Comparison of ENCODE assay signal across 1 cellular context in the genomic region with DNA sequence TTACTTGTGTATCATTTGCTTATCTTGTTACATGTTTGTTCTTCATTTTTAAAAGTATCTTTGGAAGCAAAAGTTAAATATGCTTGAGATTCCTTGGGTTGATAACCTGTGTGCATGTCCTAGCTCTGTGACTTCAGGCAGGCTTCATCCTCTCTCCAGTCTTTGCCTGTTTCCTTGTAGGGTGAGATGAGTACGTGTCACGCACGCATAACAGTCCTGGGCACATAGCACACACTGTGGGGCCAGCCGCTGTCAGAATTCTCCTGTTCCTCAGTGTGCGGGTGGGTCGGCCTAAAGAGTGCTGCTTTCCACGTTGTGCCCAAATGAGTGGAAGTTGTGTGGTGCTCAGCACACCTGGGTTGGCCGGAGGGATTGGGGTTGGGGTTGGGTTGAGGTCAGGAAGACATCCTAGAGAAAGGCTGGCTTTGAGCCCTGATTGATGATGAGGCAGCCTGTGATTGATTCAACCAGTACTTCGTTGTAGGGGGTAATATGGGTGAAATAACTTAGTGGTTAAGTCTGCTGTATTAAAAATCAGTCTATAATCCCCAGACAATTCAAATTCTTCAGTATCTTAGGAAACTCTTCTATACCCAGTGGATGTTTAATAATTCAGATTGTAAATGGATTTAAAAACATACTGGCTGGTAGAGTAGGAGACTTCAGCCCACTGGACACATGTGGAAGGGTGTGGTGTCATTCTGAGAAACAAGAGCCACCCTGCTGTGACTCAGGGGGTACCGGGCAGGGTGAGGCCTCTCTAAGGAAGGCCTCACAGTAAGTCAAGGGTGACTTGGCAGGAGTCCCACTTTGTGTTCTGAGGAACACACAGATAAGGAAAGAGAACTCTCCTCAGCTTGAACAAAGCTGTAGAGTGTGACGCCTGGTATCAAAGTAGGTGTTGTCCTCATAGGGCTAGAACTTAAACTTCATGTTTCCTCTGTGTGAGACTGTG.
TF ChIP-seq lines count a peak whose summit lies in the region.

No MANE protein-coding gene starts in this region.

TF ChIP-seq in HEK293, 187 proteins besides CTCF, POLR2A, EP300 and RAD21 (continued from another document):
- TF ChIP-seq ZNF223 (tag by site-specific recombination; IDR thresholded peaks at IDR 0.05) (no peak), ZFP41 (tag by site-specific recombination; IDR thresholded peaks at IDR 0.05; ENCODE audit: borderline replicate concordance) (no peak)
